Comparison of ENCODE assay signal across 8 cellular contexts in genomic region chr19:1945899-1946298, GRCh38. TPM values are rescaled to one million over a fixed set of nuclear protein-coding genes. Genes with fewer than 3 reads are reported as not detected.
DNase-seq lines count a peak whose midpoint lies in the region; ATAC-seq and TF ChIP-seq lines count a peak whose summit lies in the region.

No MANE protein-coding gene starts in this region.

- no peaks in the 10 kb centered on the region for H3K9me3 Mint-ChIP-seq in activated naive CD8-positive, alpha-beta T cell (ENCODE audit: low read depth)
- H3K9me3 Mint-ChIP-seq in activated naive CD8-positive, alpha-beta T cell treated with anti-CD3 and anti-CD28 coated beads for 36 hours, result no peaks in the 10 kb centered on the region
- no peaks in the 10 kb centered on the region for H3K9me3 Mint-ChIP-seq in natural killer cell

- peaks cover 0 to 4% (median 0%) of the 10 kb centered on the region in 3 donors for H3K36me3 ChIP-seq in Peyer's patch

- DNase-seq in activated naive CD8-positive, alpha-beta T cell treated with anti-CD3 and anti-CD28 coated beads for 36 hours, result no peak
- DNase-seq in Peyer's patch (peak in 2 of 3 donors; percentile 58 to 66), dermis microvascular lymphatic vessel endothelial cell (ENCODE audit: low read depth in 2 of 2) (peak; percentile 16 to 51), natural killer cell (no peak), NCI-H774 (lab: John Stamatoyannopoulos, UW) (no peak)

- no peaks in the 10 kb centered on the region for H3K36me3 Mint-ChIP-seq in activated naive CD8-positive, alpha-beta T cell
- H3K36me3 Mint-ChIP-seq in activated naive CD8-positive, alpha-beta T cell treated with anti-CD3 and anti-CD28 coated beads for 36 hours, result peaks cover 2% of the 10 kb centered on the region
- no peaks in the 10 kb centered on the region for H3K36me3 Mint-ChIP-seq in natural killer cell

- H3K27ac ChIP-seq in Peyer's patch, result no peak overlapping the region

- H3K27ac Mint-ChIP-seq in activated naive CD8-positive, alpha-beta T cell, result peak overlapping the region; percentile 41
- no peak overlapping the region for H3K27ac Mint-ChIP-seq in activated naive CD8-positive, alpha-beta T cell treated with anti-CD3 and anti-CD28 coated beads for 36 hours
- H3K27ac Mint-ChIP-seq in natural killer cell, result no peak overlapping the region

- no peak for TF ChIP-seq POLR2A in Peyer's patch (IDR thresholded peaks at IDR 0.05)

- no peak overlapping the region for H3K4me3 ChIP-seq in Peyer's patch

- peaks cover 31% of the 10 kb centered on the region for H3K4me1 Mint-ChIP-seq in activated naive CD8-positive, alpha-beta T cell (ENCODE audit: low read depth)
- H3K4me1 Mint-ChIP-seq in activated naive CD8-positive, alpha-beta T cell treated with anti-CD3 and anti-CD28 coated beads for 36 hours, result peaks cover 18% of the 10 kb centered on the region
- H3K4me1 Mint-ChIP-seq in natural killer cell, result peaks cover 22 to 37% of the 10 kb centered on the region in 2 donors

- peaks cover 0 to 31% (median 21%) of the 10 kb centered on the region in 4 donors for H3K4me1 ChIP-seq in Peyer's patch

- no peaks in the 10 kb centered on the region for H3K27me3 Mint-ChIP-seq in activated naive CD8-positive, alpha-beta T cell
- no peaks in the 10 kb centered on the region for H3K27me3 Mint-ChIP-seq in activated naive CD8-positive, alpha-beta T cell treated with anti-CD3 and anti-CD28 coated beads for 36 hours
- H3K27me3 Mint-ChIP-seq in natural killer cell (ENCODE audit: low read depth in 2 of 2), result no peaks in the 10 kb centered on the region

- no peak overlapping the region for H3K4me3 Mint-ChIP-seq in activated naive CD8-positive, alpha-beta T cell
- H3K4me3 Mint-ChIP-seq in activated naive CD8-positive, alpha-beta T cell treated with anti-CD3 and anti-CD28 coated beads for 36 hours, result no peak overlapping the region
- peak overlapping the region; percentile 42 for H3K4me3 Mint-ChIP-seq in natural killer cell

- H3K27me3 ChIP-seq in Peyer's patch, result no peaks in the 10 kb centered on the region

- TF ChIP-seq CTCF in Peyer's patch (IDR thresholded peaks at IDR 0.05) (peak; percentile 9 to 50 (median 38)), natural killer cell (IDR thresholded peaks at IDR 0.05) (peak; percentile 48)

- H3K9me3 ChIP-seq in Peyer's patch, result no peaks in the 10 kb centered on the region

- no peak for ATAC-seq in natural killer cell
- ATAC-seq in GM19023 (IDR thresholded peaks at IDR 0.05; ENCODE audit: unreplicated experiment), result no peak
- no peak for ATAC-seq in GM19452 (IDR thresholded peaks at IDR 0.05; ENCODE audit: unreplicated experiment)

- intact Hi-C loops in natural killer cell (cut with micrococcal nuclease), result no loop called here

RNA-seq across cellular contexts. Expression of gene CSNK1G2, which starts 4.9 kb away (rescaled TPM):
- 10 to 100 TPM; 50.7 to 51.1 TPM for total RNA-seq in activated naive CD8-positive, alpha-beta T cell treated with anti-CD3 and anti-CD28 coated beads for 36 hours
- 100 to 1,000 TPM in 2 of 4 donors, 10 to 100 TPM in 2; 54.5 to 250 (median 103) TPM for total RNA-seq in Peyer's patch
- total RNA-seq in dermis microvascular lymphatic vessel endothelial cell, result 62.8 and 78.1 TPM in 2 replicates
- 100 to 1,000 TPM; 138 to 143 (median 139) TPM for total RNA-seq in natural killer cell

RNA-seq across cellular contexts. Expression of gene ADAT3, which starts 40.7 kb away (rescaled TPM):
- 1 to 10 TPM; 5.7 to 5.9 TPM for total RNA-seq in activated naive CD8-positive, alpha-beta T cell treated with anti-CD3 and anti-CD28 coated beads for 36 hours
- total RNA-seq in Peyer's patch (10 to 100 TPM; 18.2 to 33.3 (median 23.8) TPM), dermis microvascular lymphatic vessel endothelial cell (1.7 and 3.8 TPM in 2 replicates), natural killer cell (10 to 100 TPM; 13.0 to 20.9 (median 13.1) TPM)

RNA-seq across cellular contexts. Expression of gene SCAMP4, which starts 40.7 kb away (rescaled TPM):
- total RNA-seq in activated naive CD8-positive, alpha-beta T cell treated with anti-CD3 and anti-CD28 coated beads for 36 hours, result 10 to 100 TPM; 31.0 to 35.0 TPM
- total RNA-seq in Peyer's patch (10 to 100 TPM; 45.4 to 62.6 (median 57.0) TPM), dermis microvascular lymphatic vessel endothelial cell (18.2 and 37.9 TPM in 2 replicates), natural killer cell (10 to 100 TPM; 43.1 to 53.7 (median 46.9) TPM)

Comparison
In these comparisons a context has a peak if more than half of its experiments do, and no peak if none do; other contexts are left out.
1. DNase-seq: peak in Peyer's patch (2 of 3) and dermis microvascular lymphatic vessel endothelial cell (2 of 2); none in activated naive CD8-positive, alpha-beta T cell treated with anti-CD3 and anti-CD28 coated beads for 36 hours (single experiment), natural killer cell (single experiment) and NCI-H774 (single experiment).